In the genomic region with DNA sequence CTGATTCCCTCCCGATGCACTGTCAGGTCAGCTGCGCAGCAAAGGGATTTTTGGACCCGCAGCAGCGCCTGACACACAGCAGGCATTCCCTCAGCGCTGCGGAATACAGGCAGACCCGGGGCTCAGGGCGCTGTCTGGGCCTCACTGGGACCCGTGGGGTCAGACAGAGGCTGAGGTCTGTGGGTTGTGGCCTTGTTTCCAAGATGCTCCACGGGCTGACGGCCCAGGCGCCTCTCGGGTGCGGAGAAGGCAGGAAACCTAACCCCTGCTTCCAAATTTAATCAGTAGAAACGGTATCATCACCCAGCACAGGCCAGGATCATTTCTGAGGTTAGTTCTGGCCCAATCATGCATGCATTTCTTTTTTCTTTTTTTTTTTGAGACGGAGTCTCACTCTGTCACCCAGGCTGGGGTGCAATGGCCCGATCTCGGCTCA, we compare ENCODE assay signal across 7 cellular contexts. TPM values are rescaled to one million over a fixed set of nuclear protein-coding genes. Genes with fewer than 3 reads are reported as not detected.
DNase-seq lines count a peak whose midpoint lies in the region; ATAC-seq, FAIRE-seq and TF ChIP-seq lines count a peak whose summit lies in the region.
"Had no signal": no experiment of that assay in that cellular context is flagged by ENCODE, and none has a peak within 500 bp of the region (broad histone marks: within the 10 kb centered on the region; RNA-seq: fewer than 3 reads in every experiment).

No MANE protein-coding gene starts in this region.

- no peak overlapping the region for H3K14ac ChIP-seq in neuronal stem cell (ENCODE audit: low read length)

- H3K4me1 ChIP-seq in HAP-1 (peaks cover 12% of the 10 kb centered on the region), breast epithelium (peaks cover 18 to 24% of the 10 kb centered on the region in 2 donors), neuronal stem cell (ENCODE audit: control insufficient read depth in 2 of 2, insufficient read depth in 1 of 2, low read depth in 1 of 2, low read length in 2 of 2) (peaks cover 14 to 16% of the 10 kb centered on the region in 2 donors)

- TF ChIP-seq POLR2A in breast epithelium (IDR thresholded peaks at IDR 0.05) = no peak

- H3K4me2 ChIP-seq in neuronal stem cell (ENCODE audit: insufficient read depth, low read length, poor library complexity, severe bottlenecking) = no peak overlapping the region

- H3K23ac ChIP-seq in neuronal stem cell (ENCODE audit: low read depth, low read length, poor library complexity) = peak overlapping the region; percentile 69

- peak overlapping the region; percentile 80 for H3K18ac ChIP-seq in neuronal stem cell (ENCODE audit: low read length)

- no peak overlapping the region for H2BK5ac ChIP-seq in neuronal stem cell (ENCODE audit: low read length)

- H2BK12ac ChIP-seq in neuronal stem cell (ENCODE audit: low read length) = no peak overlapping the region

- H3K4me3 ChIP-seq in HAP-1 (peak overlapping the region; percentile 28), breast epithelium (peak overlapping the region; percentile 81 to 90 (median 83)), neuronal stem cell (ENCODE audit: low read length in 2 of 2) (peak overlapping the region; percentile 42 to 80)

- no peak overlapping the region for H2BK120ac ChIP-seq in neuronal stem cell (ENCODE audit: low read depth, low read length)

- H3K4ac ChIP-seq in neuronal stem cell (ENCODE audit: low read length) = peak overlapping the region; percentile 26

- H4K91ac ChIP-seq in neuronal stem cell (ENCODE audit: low read depth, low read length, poor library complexity) = no peak overlapping the region

- no peak overlapping the region for H3K9ac ChIP-seq in neuronal stem cell (ENCODE audit: low read depth, low read length, poor library complexity)

- H3K27me3 ChIP-seq in HAP-1 (ENCODE audit: low read depth) = no peaks in the 10 kb centered on the region
- H3K27me3 ChIP-seq in breast epithelium = no peaks in the 10 kb centered on the region
- peaks cover 0 to 2% (median 0%) of the 10 kb centered on the region in 3 experiments for H3K27me3 ChIP-seq in neuronal stem cell (ENCODE audit: control insufficient read depth in 3 of 3, insufficient read depth in 3 of 3, low read depth in 1 of 3, low read length in 3 of 3)

- H2AK5ac ChIP-seq in neuronal stem cell (ENCODE audit: low read depth, low read length) = peak overlapping the region; percentile 98

- TF ChIP-seq CTCF in breast epithelium (IDR thresholded peaks at IDR 0.05) = no peak

- H3K27ac ChIP-seq in breast epithelium (peak overlapping the region; percentile 89 to 97), neuronal stem cell (replicated peaks; ENCODE audit: low read length) (peak overlapping the region; percentile 76)

- DNase-seq in HAP-1 (ENCODE audit: low spot score in 2 of 2) = no peak
- no peak for DNase-seq in breast epithelium (ENCODE audit: low spot score in 2 of 2)
- DNase-seq in neuronal stem cell (ENCODE audit: low spot score) = no peak
- DNase-seq in GM19239 (ENCODE audit: insufficient read length, low spot score) = no peak

- ATAC-seq in GM19023 (IDR thresholded peaks at IDR 0.05; ENCODE audit: unreplicated experiment) (no peak), HG03520 (IDR thresholded peaks at IDR 0.05; ENCODE audit: unreplicated experiment) (no peak)

- peaks cover 32% of the 10 kb centered on the region for H3K36me3 ChIP-seq in HAP-1 (replicated peaks)
- no peaks in the 10 kb centered on the region for H3K36me3 ChIP-seq in breast epithelium
- peaks cover 0 to 2% of the 10 kb centered on the region in 2 donors for H3K36me3 ChIP-seq in neuronal stem cell (replicated peaks in 1 of 2; ENCODE audit: control insufficient read depth in 2 of 2, insufficient read depth in 2 of 2, low read length in 2 of 2)

- peaks cover 36% of the 10 kb centered on the region for H3K79me1 ChIP-seq in neuronal stem cell (ENCODE audit: low read depth, low read length)

- in situ Hi-C loops in HAP-1 (cut with MboI; ENCODE audit: low sequenced_read_pairs) = no loop called here

- H4K8ac ChIP-seq in neuronal stem cell (ENCODE audit: low read depth, low read length) = no peak overlapping the region

- H2AFZ ChIP-seq in neuronal stem cell (ENCODE audit: low read length) = peak overlapping the region; percentile 92

- no CpG with 5 or more reads among the region's 18 CpGs for WGBS in neuronal stem cell (ENCODE audit: extremely low coverage in 2 of 2, insufficient read length in 2 of 2, insufficient replicate concordance in 1 of 2), 2 donors

- intact Hi-C loops in breast epithelium (cut with DNase I; ENCODE audit: low total_unique reads) = loop anchor here (5.0 kb wide), 1 partner anchor 64 kb away; no protein-coding TSS in a partner anchor

- H3K9me3 ChIP-seq in HAP-1 = peaks cover 4% of the 10 kb centered on the region; the same call in 1 of the 2 replicates
- H3K9me3 ChIP-seq in breast epithelium = no peaks in the 10 kb centered on the region
- H3K9me3 ChIP-seq in neuronal stem cell (replicated peaks in 1 of 2; ENCODE audit: control insufficient read depth in 2 of 2, insufficient read depth in 1 of 2, low read depth in 1 of 2, low read length in 2 of 2) = peaks cover 9 to 10% of the 10 kb centered on the region in 2 donors

- no peak for FAIRE-seq in GM19239 (lab: Jason Lieb, UNC)
- FAIRE-seq: islet of Langerhans had no signal

- peak overlapping the region; percentile 3 for H2BK15ac ChIP-seq in neuronal stem cell (ENCODE audit: low read length)

RNA-seq across cellular contexts. Expression of a gene that starts 0.7 kb away (rescaled TPM):
- total RNA-seq in breast epithelium = 10 to 100 TPM; 41.1 to 46.5 (median 46.2) TPM
- 59.4 TPM for polyA plus RNA-seq in neuronal stem cell (2013, experiment 1 of 2)
- polyA plus RNA-seq in neuronal stem cell (2013, experiment 2 of 2) = 57.6 TPM

RNA-seq across cellular contexts. Expression of a gene that starts 12.5 kb away (rescaled TPM):
- total RNA-seq in breast epithelium = 100 to 1,000 TPM in 2 of 3 donors, 10 to 100 TPM in 1; 37.8 to 198 (median 111) TPM
- 6.2 TPM for polyA plus RNA-seq in neuronal stem cell (2013, experiment 1 of 2)
- 6.2 TPM for polyA plus RNA-seq in neuronal stem cell (2013, experiment 2 of 2)

RNA-seq across cellular contexts. Expression of a gene that starts 24.0 kb away (rescaled TPM):
- total RNA-seq in breast epithelium = under 1 TPM in 2 of 3 donors, not detected in 1; 0.33 to 0.48 TPM
- polyA plus RNA-seq in neuronal stem cell (2013, experiment 1 of 2) = 0.78 TPM
- polyA plus RNA-seq in neuronal stem cell (2013, experiment 2 of 2) = 0.66 TPM

RNA-seq across cellular contexts. Expression of a gene that starts 30.4 kb away (rescaled TPM):
- total RNA-seq in breast epithelium = 10 to 100 TPM; 21.9 to 34.7 (median 28.2) TPM
- polyA plus RNA-seq in neuronal stem cell (2013, experiment 1 of 2) = 50.0 TPM
- 45.6 TPM for polyA plus RNA-seq in neuronal stem cell (2013, experiment 2 of 2)

RNA-seq across cellular contexts. Expression of a gene that starts 31.6 kb away (rescaled TPM):
- not detected for total RNA-seq in breast epithelium
- polyA plus RNA-seq in neuronal stem cell (2013, experiment 1 of 2) = 0.03 TPM
- polyA plus RNA-seq in neuronal stem cell (2013, experiment 2 of 2) = 0.06 TPM

Comparison
In these comparisons a context has a peak if more than half of its experiments do, and no peak if none do; other contexts are left out.
1. H3K4me3 ChIP-seq: peak in every context shown above with its lines; median percentile 83 in breast epithelium; 61 in neuronal stem cell; 28 in HAP-1.